In the genomic region with DNA sequence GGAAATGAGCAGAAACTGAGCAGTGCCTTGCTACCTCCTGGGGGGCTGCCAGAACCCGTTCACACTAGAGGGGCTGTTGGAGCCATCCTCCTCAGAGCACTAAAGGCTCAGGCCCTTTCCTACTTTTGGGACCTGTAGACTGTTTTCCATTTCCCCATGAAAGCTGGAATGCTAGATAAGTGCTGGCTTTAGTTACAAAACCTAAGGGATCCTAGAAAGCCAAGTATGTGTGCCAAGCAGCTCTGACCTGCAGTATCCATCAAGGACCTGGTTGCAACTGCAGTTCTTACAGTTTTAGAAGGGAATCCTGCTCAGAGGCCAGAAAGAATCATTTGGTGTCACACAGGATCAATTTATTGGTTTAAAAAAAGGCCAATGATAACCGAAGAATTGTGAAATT, we compare ENCODE assay signal across 15 cellular contexts.
DNase-seq lines count a peak whose midpoint lies in the region; ATAC-seq and TF ChIP-seq lines count a peak whose summit lies in the region.
"Had no signal": no experiment of that assay in that cellular context is flagged by ENCODE, and none has a peak within 500 bp of the region (broad histone marks: within the 10 kb centered on the region; RNA-seq: fewer than 3 reads in every experiment).

No MANE protein-coding gene starts in this region.

- H3K27me3 Mint-ChIP-seq in neural progenitor cell (ENCODE audit: insufficient read depth, low read depth), result no peaks in the 10 kb centered on the region
- H3K27me3 Mint-ChIP-seq: CD4-positive, alpha-beta T cell had no signal

- H3K9me3 ChIP-seq in left ventricle myocardium inferior (replicated peaks), result peaks cover 3% of the 10 kb centered on the region
- H3K9me3 ChIP-seq in neural progenitor cell (ENCODE audit: low read depth), result no peaks in the 10 kb centered on the region
- H3K9me3 ChIP-seq: BE2C, Caco-2 had no signal

- H3K9me3 Mint-ChIP-seq in neural progenitor cell, result no peaks in the 10 kb centered on the region
- H3K9me3 Mint-ChIP-seq: CD4-positive, alpha-beta T cell had no signal

- no peaks in the 10 kb centered on the region for H3K36me3 ChIP-seq in left ventricle myocardium inferior
- no peaks in the 10 kb centered on the region for H3K36me3 ChIP-seq in neural progenitor cell
- H3K36me3 ChIP-seq: BE2C had no signal

- peak overlapping the region; percentile 53 for H3K27ac ChIP-seq in left ventricle myocardium inferior (replicated peaks)
- H3K27ac ChIP-seq in neural progenitor cell, result no peak overlapping the region
- H3K27ac ChIP-seq: C4-2B, GM23248 had no signal

- H3K4me2 ChIP-seq in neural progenitor cell, result no peak overlapping the region

- intact Hi-C loops in Right ventricle myocardium inferior (cut with DNase I) (no loop called here), left cardiac atrium (cut with DNase I) (no loop called here), left ventricle myocardium inferior (cut with micrococcal nuclease) (no loop called here)

- H3K4me3 Mint-ChIP-seq in neural progenitor cell, result no peak overlapping the region
- H3K4me3 Mint-ChIP-seq: CD4-positive, alpha-beta T cell had no signal

- no peaks in the 10 kb centered on the region for H4K20me1 ChIP-seq in neural progenitor cell (ENCODE audit: low read depth)

- H2AFZ ChIP-seq in neural progenitor cell (replicated peaks), result peak overlapping the region; percentile 9
- H2AFZ ChIP-seq: GM23248 had no signal

- H3K79me2 ChIP-seq in neural progenitor cell (ENCODE audit: low read depth), result no peaks in the 10 kb centered on the region

- H3K36me3 Mint-ChIP-seq in neural progenitor cell, result no peaks in the 10 kb centered on the region

- H3K27ac Mint-ChIP-seq in neural progenitor cell, result no peak overlapping the region
- H3K27ac Mint-ChIP-seq: CD4-positive, alpha-beta T cell had no signal

- no peaks in the 10 kb centered on the region for H3K4me1 Mint-ChIP-seq in neural progenitor cell

- peak; percentile 28 for ATAC-seq in Right ventricle myocardium inferior
- no peak for ATAC-seq in left cardiac atrium

- no peaks in the 10 kb centered on the region for H3F3A ChIP-seq in neural progenitor cell (ENCODE audit: low read depth)

- DNase-seq in Right ventricle myocardium inferior (ENCODE audit: missing footprints) (no peak), left cardiac atrium (no peak), fibroblast of the aortic adventitia (ENCODE audit: low read depth) (peak; percentile 59), left ventricle myocardium inferior (no peak), neural progenitor cell (ENCODE audit: low spot score) (no peak), GF-D8 (lab: John Stamatoyannopoulos, UW) (no peak), NCI-H1436 (lab: John Stamatoyannopoulos, UW) (no peak), NCI-H2196 (lab: John Stamatoyannopoulos, UW; ENCODE audit: unreplicated experiment) (no peak)
- DNase-seq: ACHN; BE2C; Caco-2; CD4-positive, alpha-beta T cell; GM23248; HCEC 1CT had no signal

- H3K27me3 ChIP-seq in left ventricle myocardium inferior (ENCODE audit: low read depth), result no peaks in the 10 kb centered on the region
- H3K27me3 ChIP-seq in neural progenitor cell, result no peaks in the 10 kb centered on the region
- H3K27me3 ChIP-seq: BE2C had no signal

- no peak overlapping the region for H3K9ac ChIP-seq in neural progenitor cell
- H3K9ac ChIP-seq: GM23248 had no signal

- H3K4me1 ChIP-seq in left ventricle myocardium inferior, result peaks cover 20% of the 10 kb centered on the region
- no peaks in the 10 kb centered on the region for H3K4me1 ChIP-seq in neural progenitor cell
- H3K4me1 ChIP-seq: Caco-2 had no signal

- TF ChIP-seq CTCF in fibroblast of the aortic adventitia (IDR thresholded peaks at IDR 0.05; ENCODE audit: insufficient read depth, low read length), result no peak
- no peak for TF ChIP-seq CTCF in left ventricle myocardium inferior (IDR thresholded peaks at IDR 0.05; ENCODE audit: borderline replicate concordance)
- TF ChIP-seq CTCF in neural progenitor cell (IDR thresholded peaks at IDR 0.05), result no peak

- H3K4me3 ChIP-seq in fibroblast of the aortic adventitia (ENCODE audit: low read depth, low read length) (no peak overlapping the region), left ventricle myocardium inferior (no peak overlapping the region), neural progenitor cell (no peak overlapping the region)
- H3K4me3 ChIP-seq: GM23248 had no signal
